ENCODE assay signal across 27 cellular contexts in the genomic region with DNA sequence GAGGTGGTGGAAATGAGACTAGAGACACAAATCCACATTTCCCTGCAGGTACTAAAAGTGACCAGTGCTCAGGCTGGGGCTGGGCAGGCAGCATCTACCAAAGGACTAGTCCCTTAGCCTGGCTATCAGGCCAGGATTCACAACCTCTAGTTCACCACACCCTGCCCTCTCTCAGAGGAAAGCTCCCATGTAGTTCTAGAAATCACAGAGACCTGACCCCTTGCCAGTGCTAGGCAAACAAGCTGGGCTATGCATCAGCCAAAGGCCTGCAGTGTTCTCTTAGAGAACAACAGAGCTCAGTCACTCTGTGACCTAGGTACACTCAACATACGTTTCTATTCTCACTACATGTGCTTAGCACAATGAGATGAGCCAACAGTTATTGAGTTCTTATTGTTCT. TPM values are rescaled to one million over a fixed set of nuclear protein-coding genes. Genes with fewer than 3 reads are reported as not detected.
"Had no signal": no experiment of that assay in that cellular context is flagged by ENCODE, and none has a peak within 500 bp of the region (broad histone marks: within the 10 kb centered on the region; RNA-seq: fewer than 3 reads in every experiment).

No MANE protein-coding gene starts in this region.

- H3K36me3 Mint-ChIP-seq: mesothelial cell of epicardium, natural killer cell had no signal

- H3K4me1 ChIP-seq: psoas muscle, thyroid gland, upper lobe of right lung had no signal

- H3K36me3 ChIP-seq: left ventricle myocardium inferior, ovary, right atrium auricular region, thyroid gland, upper lobe of right lung had no signal

- H2AFZ ChIP-seq: hepatocyte had no signal

- ATAC-seq: activated CD8-positive, alpha-beta memory T cell treated with anti-CD3 and anti-CD28 coated beads, Interleukin-2, amount 10 ng/mL, durations not matched to agents 7 days and 5 days; effector memory CD8-positive, alpha-beta T cell; natural killer cell; psoas muscle; upper lobe of right lung had no signal

- H3K4me3 Mint-ChIP-seq: activated B cell treated with CpG ODN at 0.5 μM for 24 hours; activated CD4-positive, alpha-beta memory T cell treated with anti-CD3 and anti-CD28 coated beads for 36 hours; activated CD8-positive, alpha-beta memory T cell treated with anti-CD3 and anti-CD28 coated beads, Interleukin-2, amount 10 ng/mL, durations not matched to agents 7 days and 5 days; activated naive CD8-positive, alpha-beta T cell treated with anti-CD3 and anti-CD28 coated beads for 36 hours; effector memory CD8-positive, alpha-beta T cell; immature natural killer cell; mesothelial cell of epicardium; natural killer cell; T-helper 1 cell treated with Interleukin-12 subunit alpha and Interleukin-12 subunit beta and Interleukin-4 antibody, amounts not matched to agents 30 μg/mL and 1 μg/mL, for 36 hours had no signal

- H3K27me3 Mint-ChIP-seq: activated B cell treated with CpG ODN at 0.5 μM for 24 hours; activated CD4-positive, alpha-beta memory T cell treated with anti-CD3 and anti-CD28 coated beads for 36 hours; activated CD8-positive, alpha-beta memory T cell treated with anti-CD3 and anti-CD28 coated beads, Interleukin-2, amount 10 ng/mL, durations not matched to agents 7 days and 5 days; activated naive CD8-positive, alpha-beta T cell treated with anti-CD3 and anti-CD28 coated beads for 36 hours; effector memory CD8-positive, alpha-beta T cell had no signal

- H3K27me3 ChIP-seq: esophagus muscularis mucosa, hepatocyte, ovary, right atrium auricular region, spleen, thyroid gland, upper lobe of right lung had no signal

- H3K9me3 Mint-ChIP-seq: activated B cell treated with CpG ODN at 0.5 μM for 24 hours; activated CD4-positive, alpha-beta memory T cell treated with anti-CD3 and anti-CD28 coated beads for 36 hours; activated naive CD8-positive, alpha-beta T cell treated with anti-CD3 and anti-CD28 coated beads for 36 hours; effector memory CD8-positive, alpha-beta T cell; immature natural killer cell; mesothelial cell of epicardium; natural killer cell; T-helper 1 cell treated with Interleukin-12 subunit alpha and Interleukin-12 subunit beta and Interleukin-4 antibody, amounts not matched to agents 30 μg/mL and 1 μg/mL, for 36 hours had no signal

- H3K27ac ChIP-seq: esophagus muscularis mucosa, hepatocyte, left ventricle myocardium inferior, ovary, psoas muscle, right atrium auricular region, spleen, thyroid gland, upper lobe of right lung had no signal

- H3K4me2 ChIP-seq: hepatocyte had no signal

- H3K79me2 ChIP-seq: hepatocyte had no signal

- H3K4me3 ChIP-seq: esophagus muscularis mucosa, hepatocyte, left ventricle myocardium inferior, ovary, psoas muscle, right atrium auricular region, spleen, thyroid gland, upper lobe of right lung had no signal

- DNase-seq: activated B cell treated with CpG ODN at 0.5 μM for 24 hours; activated CD4-positive, alpha-beta memory T cell treated with anti-CD3 and anti-CD28 coated beads for 36 hours; activated CD4-positive, alpha-beta T cell treated with anti-CD3 and anti-CD28 coated beads for 4 hours; activated CD8-positive, alpha-beta memory T cell treated with anti-CD3 and anti-CD28 coated beads, Interleukin-2, amount 10 ng/mL, durations not matched to agents 7 days and 5 days; activated naive CD4-positive, alpha-beta T cell treated with Interleukin-2 at 50 U/mL for 16 hours; activated naive CD8-positive, alpha-beta T cell treated with anti-CD3 and anti-CD28 coated beads for 36 hours; anterior cingulate cortex; central memory CD4-positive, alpha-beta T cell; effector memory CD8-positive, alpha-beta T cell; glutamatergic neuron; immature natural killer cell; kidney glomerular epithelial cell; left ventricle myocardium inferior; natural killer cell; ovary; psoas muscle; spleen; stimulated activated CD4-positive, alpha-beta T cell treated with anti-CD3 and anti-CD28 coated beads, Interleukin-4, amount 100 ng/mL, for 1 hour; stimulated activated naive CD4-positive, alpha-beta T cell treated with Interleukin-2 at 50 U/mL for 16 hours; substantia nigra; thyroid gland; upper lobe of right lung had no signal

- H3K9me3 ChIP-seq: esophagus muscularis mucosa, left ventricle myocardium inferior, ovary, psoas muscle, right atrium auricular region, spleen, thyroid gland, upper lobe of right lung had no signal

- H3K27ac Mint-ChIP-seq: activated B cell treated with CpG ODN at 0.5 μM for 24 hours; activated CD4-positive, alpha-beta memory T cell treated with anti-CD3 and anti-CD28 coated beads for 36 hours; activated CD8-positive, alpha-beta memory T cell treated with anti-CD3 and anti-CD28 coated beads, Interleukin-2, amount 10 ng/mL, durations not matched to agents 7 days and 5 days; activated naive CD8-positive, alpha-beta T cell treated with anti-CD3 and anti-CD28 coated beads for 36 hours; mesothelial cell of epicardium had no signal

RNA-seq across cellular contexts. Expression of gene LRRC4, which starts 26.7 kb away (rescaled TPM):
- total RNA-seq: activated CD8-positive, alpha-beta memory T cell treated with anti-CD3 and anti-CD28 coated beads, Interleukin-2, amount 10 ng/mL, durations not matched to agents 7 days and 5 days; activated naive CD8-positive, alpha-beta T cell treated with anti-CD3 and anti-CD28 coated beads for 36 hours had no signal
